Comparison of ENCODE assay signal across 8 cellular contexts in the genomic region with DNA sequence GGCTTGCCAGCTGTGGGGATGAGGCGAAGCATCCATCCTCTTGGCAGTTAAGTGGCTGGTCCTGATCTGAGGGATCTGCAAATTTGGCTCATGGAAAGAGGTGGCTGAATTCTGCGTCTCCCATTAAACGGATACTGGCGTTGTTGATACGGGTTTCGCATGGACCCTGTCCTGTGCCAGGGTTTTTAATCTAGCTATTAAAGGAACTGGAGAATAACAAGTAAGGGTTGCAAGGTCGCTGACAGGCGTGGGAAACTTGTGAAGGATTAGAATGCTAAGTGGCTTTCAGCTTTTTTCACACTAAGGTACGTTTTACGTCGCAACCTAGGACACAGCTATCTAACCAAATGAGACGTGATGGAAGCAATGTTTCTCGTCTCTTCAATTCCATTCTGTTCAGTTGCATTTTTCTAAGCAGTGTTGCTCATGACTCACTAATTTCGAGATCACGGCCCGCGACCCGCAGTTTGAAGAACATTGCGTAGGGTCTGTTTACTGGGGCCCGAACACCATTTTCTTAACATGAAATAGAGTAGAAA. TPM values are rescaled to one million over a fixed set of nuclear protein-coding genes. Genes with fewer than 3 reads are reported as not detected.
DNase-seq lines count a peak whose midpoint lies in the region; ATAC-seq, FAIRE-seq and TF ChIP-seq lines count a peak whose summit lies in the region.

No MANE protein-coding gene starts in this region.

- TF ChIP-seq CTCF in CD8-positive, alpha-beta T cell (IDR thresholded peaks at IDR 0.05) = no peak
- no peak for TF ChIP-seq CTCF in mammary epithelial cell (conservative IDR thresholded peaks at IDR 0.05 in 1 of 2, IDR thresholded peaks at IDR 0.05 in 1 of 2; ENCODE audit: extremely low read depth in 1 of 2, insufficient read depth in 1 of 2, low read depth in 1 of 2, low read length in 2 of 2)
- TF ChIP-seq CTCF in HepG2 (CRISPR knock-in tag; IDR thresholded peaks at IDR 0.05) = no peak
- no peak for TF ChIP-seq CTCF in suprapubic skin (IDR thresholded peaks at IDR 0.05)

- no peaks in the 10 kb centered on the region for H3K9me3 Mint-ChIP-seq in CD8-positive, alpha-beta T cell

- H3K4me2 ChIP-seq in mammary epithelial cell (ENCODE audit: insufficient read depth, low read depth, low read length) (peak overlapping the region; percentile 82), HepG2 (ENCODE audit: low read depth, low read length) (peak overlapping the region; percentile 90)

- TF ChIP-seq EP300 in HepG2 (IDR thresholded peaks at IDR 0.05; ENCODE audit: low read depth in 2 of 2, low read length in 2 of 2) = no peak
- TF ChIP-seq EP300 in HepG2 (CRISPR knock-in tag; IDR thresholded peaks at IDR 0.05; ENCODE audit: borderline replicate concordance) = no peak
- no peak for TF ChIP-seq EP300 in suprapubic skin (IDR thresholded peaks at IDR 0.05)

- no peaks in the 10 kb centered on the region for H3K36me3 ChIP-seq in CD8-positive, alpha-beta T cell (ENCODE audit: insufficient read depth, low read length)
- H3K36me3 ChIP-seq in mammary epithelial cell (ENCODE audit: insufficient read depth, low read length) (peaks cover 11% of the 10 kb centered on the region), HepG2 (replicated peaks in 1 of 2; ENCODE audit: control insufficient read depth in 1 of 2, insufficient read depth in 2 of 2, low read length in 2 of 2) (peaks cover under 1 to 15% of the 10 kb centered on the region in 2 experiments; a peak in 3 of 5 replicates), suprapubic skin (no peaks in the 10 kb centered on the region)

- dilution Hi-C loops in mammary epithelial cell (cut with HindIII; ENCODE audit: low sequenced_read_pairs) = loop anchor here (5.0 kb wide), 1 partner anchor 33 kb away; no protein-coding TSS in a partner anchor

- FAIRE-seq in H54 (lab: Jason Lieb, UNC) (peak; percentile 58), HepG2 (lab: Jason Lieb, UNC) (no peak)

- peak overlapping the region; percentile 85 for H3K27ac ChIP-seq in CD8-positive, alpha-beta T cell (ENCODE audit: low read depth, low read length)
- H3K27ac ChIP-seq in mammary epithelial cell (ENCODE audit: insufficient read depth, low read depth, low read length) = peak overlapping the region; percentile 93
- peak overlapping the region; percentile 99 for H3K27ac ChIP-seq in HepG2 (ENCODE audit: extremely low read length, insufficient read depth, low read length)
- peak overlapping the region; percentile 91 for H3K27ac ChIP-seq in suprapubic skin

- in situ Hi-C loops in mammary epithelial cell (cut with MboI; ENCODE audit: low sequenced_read_pairs in 2 of 2) = no loop called here
- in situ Hi-C loops in HepG2 (cut with HindIII; ENCODE audit: extremely low pct_ligation_motif_present, low pct_unique_long_range_greater_than_20kb) = loop anchor here (5.0 kb wide), 1 partner anchor 58 kb away; a partner anchor contains a TSS

- peaks cover 9% of the 10 kb centered on the region for H3K36me3 Mint-ChIP-seq in CD8-positive, alpha-beta T cell

- H3K27me3 ChIP-seq in CD8-positive, alpha-beta T cell (ENCODE audit: insufficient read depth, low read length) = no peaks in the 10 kb centered on the region
- H3K27me3 ChIP-seq in mammary epithelial cell (ENCODE audit: insufficient read depth, low read length) = no peaks in the 10 kb centered on the region
- no peaks in the 10 kb centered on the region; a peak in 1 of 5 replicates for H3K27me3 ChIP-seq in HepG2 (ENCODE audit: control insufficient read depth in 1 of 2, insufficient read depth in 2 of 2, low read length in 2 of 2)
- no peaks in the 10 kb centered on the region for H3K27me3 ChIP-seq in suprapubic skin

- no peaks in the 10 kb centered on the region for H3K9me3 ChIP-seq in CD8-positive, alpha-beta T cell (ENCODE audit: low read length)
- no peaks in the 10 kb centered on the region for H3K9me3 ChIP-seq in mammary epithelial cell (replicated peaks; ENCODE audit: insufficient read depth, low read length)
- no peaks in the 10 kb centered on the region for H3K9me3 ChIP-seq in HepG2 (ENCODE audit: low read length)
- no peaks in the 10 kb centered on the region for H3K9me3 ChIP-seq in suprapubic skin

- peak overlapping the region; percentile 94 for H3K4me3 ChIP-seq in CD8-positive, alpha-beta T cell (ENCODE audit: low read depth, low read length)
- peak overlapping the region; percentile 74 to 100 (median 100) for H3K4me3 ChIP-seq in mammary epithelial cell (replicated peaks in 1 of 3; ENCODE audit: insufficient read depth in 1 of 3, low read depth in 2 of 3, low read length in 3 of 3)
- peak overlapping the region; percentile 78 to 100 (median 99) for H3K4me3 ChIP-seq in HepG2 (replicated peaks in 1 of 3; ENCODE audit: insufficient read depth in 1 of 3, low read depth in 2 of 3, low read length in 3 of 3)
- H3K4me3 ChIP-seq in suprapubic skin = peak overlapping the region; percentile 91

- BruUV-seq in mammary epithelial cell (replicated peaks; lab: Mats Ljungman, UMichigan) (TSS peak; percentile 22), HepG2 (replicated peaks; lab: Mats Ljungman, UMichigan) (no TSS peak)

- peak overlapping the region; percentile 97 for H3K27ac Mint-ChIP-seq in CD8-positive, alpha-beta T cell

- H3K9ac ChIP-seq in mammary epithelial cell (ENCODE audit: insufficient read depth, low read length) = peak overlapping the region; percentile 92
- H3K9ac ChIP-seq in HepG2 (ENCODE audit: insufficient read depth, low read depth, low read length) = peak overlapping the region; percentile 99

- intact Hi-C loops in CD8-positive, alpha-beta T cell (cut with DNase I, micrococcal nuclease) = loop anchor here (1.0 to 5.0 kb wide), 5 partner anchors 54 to 295 kb away; a partner anchor contains a TSS
- intact Hi-C loops in mammary epithelial cell (cut with micrococcal nuclease) = loop anchor here (1.0 to 2.0 kb wide), 5 partner anchors 33 to 243 kb away; no protein-coding TSS in a partner anchor
- intact Hi-C loops in HepG2 (cut with micrococcal nuclease; ENCODE audit: unreplicated experiment) = loop anchor here (1.0 kb wide), 2 partner anchors 28 to 54 kb away; no protein-coding TSS in a partner anchor

- no peaks in the 10 kb centered on the region for H3K27me3 Mint-ChIP-seq in CD8-positive, alpha-beta T cell (ENCODE audit: low read depth)

- peak in 3 of 7 experiments; percentile 3 to 53 (median 23) for DNase-seq in CD8-positive, alpha-beta T cell
- DNase-seq in H54 (ENCODE audit: insufficient read length, low spot score) (peak; percentile 15), RKO (ENCODE audit: low spot score) (peak; percentile 80), mammary epithelial cell (peak; percentile 41), HepG2 (ENCODE audit: low spot score) (peak; percentile 33), suprapubic skin (ENCODE audit: low spot score in 2 of 2) (no peak), Kasumi-1 (lab: John Stamatoyannopoulos, UW) (no peak), NCI-H524 treated with DMSO at 0.1 percent for 48 hours (lab: John Stamatoyannopoulos, UW) (no peak)

- peaks cover 14% of the 10 kb centered on the region for H3K4me1 ChIP-seq in CD8-positive, alpha-beta T cell (ENCODE audit: insufficient read depth, low read length)
- H3K4me1 ChIP-seq in mammary epithelial cell (ENCODE audit: insufficient read depth, low read length) (peaks cover 5% of the 10 kb centered on the region), HepG2 (ENCODE audit: insufficient read depth, low read length) (peaks cover 67% of the 10 kb centered on the region), suprapubic skin (peaks cover 22% of the 10 kb centered on the region)

- TF ChIP-seq POLR2A in H54 (IDR thresholded peaks at IDR 0.05; ENCODE audit: low read depth, low read length) (no peak), HepG2 (IDR thresholded peaks at IDR 0.05; ENCODE audit: insufficient read depth in 1 of 2, low read depth in 2 of 2, low read length in 2 of 2) (no peak), suprapubic skin (IDR thresholded peaks at IDR 0.05) (no peak)

- CTCF ChIA-PET in CD8-positive, alpha-beta T cell (lab: Charles Lee) = interaction anchor here (0.6 to 2.6 kb wide), 5 partner anchors 61 to 242 kb away, joined by 3 to 9 read pairs (median 3); no protein-coding TSS in a partner anchor
- CTCF ChIA-PET in mammary epithelial cell (lab: Charles Lee; ENCODE audit: low non-redundant PET) = no interaction called here
- CTCF ChIA-PET in HepG2 (lab: Yijun Ruan, JAX; ENCODE audit: low intra/inter-chr PET ratio, low total read pairs) = no interaction called here

- ATAC-seq in CD8-positive, alpha-beta T cell = peak; percentile 18
- peak; percentile 1; the same call in 2 of the 3 replicates for ATAC-seq in HepG2

- TF ChIP-seq RAD21 in HepG2 (CRISPR knock-in tag; IDR thresholded peaks at IDR 0.05) = no peak

- peaks cover 22% of the 10 kb centered on the region for H3K4me1 Mint-ChIP-seq in CD8-positive, alpha-beta T cell (ENCODE audit: low read depth)

- POLR2A ChIA-PET in CD8-positive, alpha-beta T cell (lab: Charles Lee) = interaction anchor here (0.8 to 1.5 kb wide), 7 partner anchors 9 to 242 kb away, joined by 3 to 9 read pairs (median 4); a partner anchor contains a TSS
- POLR2A ChIA-PET in HepG2 (lab: Yijun Ruan, JAX) = interaction anchor here (0.8 to 4.3 kb wide), 9 partner anchors 9 to 109 kb away, joined by 3 to 18 read pairs (median 4); a partner anchor contains a TSS

- no peaks in the 10 kb centered on the region for H4K20me1 ChIP-seq in mammary epithelial cell (ENCODE audit: insufficient read depth, low read length)
- H4K20me1 ChIP-seq in HepG2 (ENCODE audit: insufficient read depth, low read length) = peaks cover 30% of the 10 kb centered on the region

- peaks cover 54% of the 10 kb centered on the region for H3K79me2 ChIP-seq in mammary epithelial cell (ENCODE audit: insufficient read depth, low read length)
- H3K79me2 ChIP-seq in HepG2 (ENCODE audit: insufficient read depth, low read length) = peaks cover 54% of the 10 kb centered on the region

- H3K4me3 Mint-ChIP-seq in CD8-positive, alpha-beta T cell = peak overlapping the region; percentile 99

- H2AFZ ChIP-seq in mammary epithelial cell (ENCODE audit: low read depth, low read length) (peak overlapping the region; percentile 99), HepG2 (ENCODE audit: low read length) (no peak overlapping the region)

- WGBS in mammary epithelial cell (ENCODE audit: low coverage, missing lambda C conversion rate) = under 1% methylated on average over 18 of the region's 20 CpGs
- 2% methylated on average over 20 of the region's 20 CpGs for WGBS in HepG2 (ENCODE audit: low lambda C conversion rate)
- WGBS in suprapubic skin = 4% methylated on average over 20 of the region's 20 CpGs

RNA-seq across cellular contexts. Expression of a gene that starts 0.9 kb away (rescaled TPM):
- 10 to 100 TPM; 14.1 to 14.4 TPM for total RNA-seq in CD8-positive, alpha-beta T cell
- 10 to 100 TPM in 1 of 2 donors, 1 to 10 TPM in 1; 8.0 to 36.3 TPM for total RNA-seq in mammary epithelial cell
- polyA plus RNA-seq in mammary epithelial cell = 43.7 TPM
- polyA minus RNA-seq in mammary epithelial cell = 14.9 TPM
- total RNA-seq in HepG2 (2016; rRNA removed; fragmentation: Illumina TruSeq; extraction: Trizol) = 154 and 228 TPM in 2 replicates
- total RNA-seq in HepG2 (2016; cell fraction: cytosol; rRNA removed; fragmentation: Illumina TruSeq; extraction: Trizol; ENCODE audit: low read depth) = 56.6 and 64.1 TPM in 2 replicates
- 154 and 231 TPM in 2 replicates for total RNA-seq in HepG2 (2016; cell fraction: insoluble cytoplasmic fraction; rRNA removed; fragmentation: Illumina TruSeq; extraction: Trizol)
- 68.9 and 73.8 TPM in 2 replicates for total RNA-seq in HepG2 (2016; cell fraction: membrane; rRNA removed; fragmentation: Illumina TruSeq; extraction: Trizol)
- 108 and 117 TPM in 2 replicates for total RNA-seq in HepG2 (2016; cell fraction: nucleus; rRNA removed; fragmentation: Illumina TruSeq; extraction: Trizol)
- polyA plus RNA-seq in HepG2 (2011; rRNA removed) = 41.6 and 61.8 TPM in 2 replicates
- polyA plus RNA-seq in HepG2 (2011; cell fraction: cytosol; rRNA removed) = 38.6 and 39.1 TPM in 2 replicates
- polyA plus RNA-seq in HepG2 (2011; cell fraction: nucleus; rRNA removed) = 27.0 and 29.5 TPM in 2 replicates
- polyA plus RNA-seq in HepG2 (2012) = 64.4 and 82.5 TPM in 2 replicates
- 38.2 and 45.0 TPM in 2 replicates for polyA plus RNA-seq in HepG2 (2016; cell fraction: cytosol; fragmentation: Illumina TruSeq; extraction: Trizol; ENCODE audit: low read depth)
- 256 and 266 TPM in 2 replicates for polyA plus RNA-seq in HepG2 (2016; cell fraction: insoluble cytoplasmic fraction; fragmentation: Illumina TruSeq; extraction: Trizol; ENCODE audit: low read depth)
- 43.5 and 50.5 TPM in 2 replicates for polyA plus RNA-seq in HepG2 (2016; cell fraction: membrane; fragmentation: Illumina TruSeq; extraction: Trizol; ENCODE audit: low read depth)
- 137 and 150 TPM in 2 replicates for polyA plus RNA-seq in HepG2 (2016; cell fraction: nucleus; fragmentation: Illumina TruSeq; extraction: Trizol; ENCODE audit: insufficient read depth, low read depth)
- polyA minus RNA-seq in HepG2 (2011; rRNA and poly(A)+ RNA removed; ENCODE audit: low replicate concordance) = 38.8 and 71.1 TPM in 2 replicates
- polyA minus RNA-seq in HepG2 (2011; cell fraction: cytosol; rRNA and poly(A)+ RNA removed) = 28.4 and 37.2 TPM in 2 replicates
- polyA minus RNA-seq in HepG2 (2011; cell fraction: nucleus; rRNA and poly(A)+ RNA removed) = 67.4 and 86.9 TPM in 2 replicates
- 10 to 100 TPM; 49.6 to 89.6 (median 70.5) TPM for total RNA-seq in suprapubic skin

RNA-seq across cellular contexts. Expression of a gene that starts 23.1 kb away (rescaled TPM):
- total RNA-seq in CD8-positive, alpha-beta T cell = under 1 TPM in 1 of 2 experiments, not detected in 1; 0.44 TPM
- total RNA-seq in mammary epithelial cell (not detected), HepG2 (2016; rRNA removed; fragmentation: Illumina TruSeq; extraction: Trizol) (not detected in 2 replicates), suprapubic skin (not detected)
- polyA plus RNA-seq in mammary epithelial cell (not detected), HepG2 (2011; rRNA removed) (not detected in 2 replicates)
- polyA minus RNA-seq in mammary epithelial cell = not detected
- total RNA-seq in HepG2 (2016; cell fraction: cytosol; rRNA removed; fragmentation: Illumina TruSeq; extraction: Trizol; ENCODE audit: low read depth) = not detected in 2 replicates
- not detected in 2 replicates for total RNA-seq in HepG2 (2016; cell fraction: insoluble cytoplasmic fraction; rRNA removed; fragmentation: Illumina TruSeq; extraction: Trizol)
- total RNA-seq in HepG2 (2016; cell fraction: membrane; rRNA removed; fragmentation: Illumina TruSeq; extraction: Trizol) = not detected in 2 replicates
- not detected in 2 replicates for total RNA-seq in HepG2 (2016; cell fraction: nucleus; rRNA removed; fragmentation: Illumina TruSeq; extraction: Trizol)
- polyA plus RNA-seq in HepG2 (2011; cell fraction: cytosol; rRNA removed) = not detected in 2 replicates
- not detected in 2 replicates for polyA plus RNA-seq in HepG2 (2011; cell fraction: nucleus; rRNA removed)
- not detected in 2 replicates for polyA plus RNA-seq in HepG2 (2012)
- not detected in 2 replicates for polyA plus RNA-seq in HepG2 (2016; cell fraction: cytosol; fragmentation: Illumina TruSeq; extraction: Trizol; ENCODE audit: low read depth)
- polyA plus RNA-seq in HepG2 (2016; cell fraction: insoluble cytoplasmic fraction; fragmentation: Illumina TruSeq; extraction: Trizol; ENCODE audit: low read depth) = not detected in 2 replicates
- not detected in 2 replicates for polyA plus RNA-seq in HepG2 (2016; cell fraction: membrane; fragmentation: Illumina TruSeq; extraction: Trizol; ENCODE audit: low read depth)
- not detected in 2 replicates for polyA plus RNA-seq in HepG2 (2016; cell fraction: nucleus; fragmentation: Illumina TruSeq; extraction: Trizol; ENCODE audit: insufficient read depth, low read depth)
- not detected in 2 replicates for polyA minus RNA-seq in HepG2 (2011; rRNA and poly(A)+ RNA removed; ENCODE audit: low replicate concordance)
- polyA minus RNA-seq in HepG2 (2011; cell fraction: cytosol; rRNA and poly(A)+ RNA removed) = not detected in 2 replicates
- polyA minus RNA-seq in HepG2 (2011; cell fraction: nucleus; rRNA and poly(A)+ RNA removed) = not detected in 2 replicates

RNA-seq across cellular contexts. Expression of a gene that starts 56.6 kb away (rescaled TPM):
- total RNA-seq in CD8-positive, alpha-beta T cell = 100 to 1,000 TPM; 116 TPM
- total RNA-seq in mammary epithelial cell (100 to 1,000 TPM; 112 TPM), HepG2 (2016; rRNA removed; fragmentation: Illumina TruSeq; extraction: Trizol) (90.4 and 135 TPM in 2 replicates), suprapubic skin (10 to 100 TPM; 36.5 to 69.2 (median 55.5) TPM)
- polyA plus RNA-seq in mammary epithelial cell (53.4 TPM), HepG2 (2011; rRNA removed) (54.8 and 55.6 TPM in 2 replicates)
- 54.3 TPM for polyA minus RNA-seq in mammary epithelial cell
- 24.8 and 26.7 TPM in 2 replicates for total RNA-seq in HepG2 (2016; cell fraction: cytosol; rRNA removed; fragmentation: Illumina TruSeq; extraction: Trizol; ENCODE audit: low read depth)
- 89.3 and 123 TPM in 2 replicates for total RNA-seq in HepG2 (2016; cell fraction: insoluble cytoplasmic fraction; rRNA removed; fragmentation: Illumina TruSeq; extraction: Trizol)
- 130 and 133 TPM in 2 replicates for total RNA-seq in HepG2 (2016; cell fraction: membrane; rRNA removed; fragmentation: Illumina TruSeq; extraction: Trizol)
- total RNA-seq in HepG2 (2016; cell fraction: nucleus; rRNA removed; fragmentation: Illumina TruSeq; extraction: Trizol) = 66.3 and 75.0 TPM in 2 replicates
- polyA plus RNA-seq in HepG2 (2011; cell fraction: cytosol; rRNA removed) = 18.8 and 39.1 TPM in 2 replicates
- 24.8 and 28.1 TPM in 2 replicates for polyA plus RNA-seq in HepG2 (2011; cell fraction: nucleus; rRNA removed)
- polyA plus RNA-seq in HepG2 (2012) = 49.0 and 57.3 TPM in 2 replicates
- 13.5 and 14.0 TPM in 2 replicates for polyA plus RNA-seq in HepG2 (2016; cell fraction: cytosol; fragmentation: Illumina TruSeq; extraction: Trizol; ENCODE audit: low read depth)
- polyA plus RNA-seq in HepG2 (2016; cell fraction: insoluble cytoplasmic fraction; fragmentation: Illumina TruSeq; extraction: Trizol; ENCODE audit: low read depth) = 91.3 and 99.8 TPM in 2 replicates
- polyA plus RNA-seq in HepG2 (2016; cell fraction: membrane; fragmentation: Illumina TruSeq; extraction: Trizol; ENCODE audit: low read depth) = 58.3 and 65.2 TPM in 2 replicates
- polyA plus RNA-seq in HepG2 (2016; cell fraction: nucleus; fragmentation: Illumina TruSeq; extraction: Trizol; ENCODE audit: insufficient read depth, low read depth) = 80.5 and 88.9 TPM in 2 replicates
- 48.0 and 61.4 TPM in 2 replicates for polyA minus RNA-seq in HepG2 (2011; rRNA and poly(A)+ RNA removed; ENCODE audit: low replicate concordance)
- polyA minus RNA-seq in HepG2 (2011; cell fraction: cytosol; rRNA and poly(A)+ RNA removed) = 47.3 and 69.6 TPM in 2 replicates
- 76.8 and 83.0 TPM in 2 replicates for polyA minus RNA-seq in HepG2 (2011; cell fraction: nucleus; rRNA and poly(A)+ RNA removed)

Comparison
In these comparisons a context has a peak if more than half of its experiments do, and no peak if none do; other contexts are left out.
1. DNase-seq: peak in H54 (single experiment), RKO (single experiment), mammary epithelial cell (single experiment) and HepG2 (single experiment); none in suprapubic skin (0 of 2), Kasumi-1 (0 of 2) and NCI-H524 treated with DMSO at 0.1 percent for 48 hours (single experiment).
2. Peak in every context shown above with its lines, with median percentiles within 50 percentile points of each other: H3K27ac ChIP-seq and H3K4me3 ChIP-seq.